8 cellular contexts compared by ENCODE assay signal in the genomic region with DNA sequence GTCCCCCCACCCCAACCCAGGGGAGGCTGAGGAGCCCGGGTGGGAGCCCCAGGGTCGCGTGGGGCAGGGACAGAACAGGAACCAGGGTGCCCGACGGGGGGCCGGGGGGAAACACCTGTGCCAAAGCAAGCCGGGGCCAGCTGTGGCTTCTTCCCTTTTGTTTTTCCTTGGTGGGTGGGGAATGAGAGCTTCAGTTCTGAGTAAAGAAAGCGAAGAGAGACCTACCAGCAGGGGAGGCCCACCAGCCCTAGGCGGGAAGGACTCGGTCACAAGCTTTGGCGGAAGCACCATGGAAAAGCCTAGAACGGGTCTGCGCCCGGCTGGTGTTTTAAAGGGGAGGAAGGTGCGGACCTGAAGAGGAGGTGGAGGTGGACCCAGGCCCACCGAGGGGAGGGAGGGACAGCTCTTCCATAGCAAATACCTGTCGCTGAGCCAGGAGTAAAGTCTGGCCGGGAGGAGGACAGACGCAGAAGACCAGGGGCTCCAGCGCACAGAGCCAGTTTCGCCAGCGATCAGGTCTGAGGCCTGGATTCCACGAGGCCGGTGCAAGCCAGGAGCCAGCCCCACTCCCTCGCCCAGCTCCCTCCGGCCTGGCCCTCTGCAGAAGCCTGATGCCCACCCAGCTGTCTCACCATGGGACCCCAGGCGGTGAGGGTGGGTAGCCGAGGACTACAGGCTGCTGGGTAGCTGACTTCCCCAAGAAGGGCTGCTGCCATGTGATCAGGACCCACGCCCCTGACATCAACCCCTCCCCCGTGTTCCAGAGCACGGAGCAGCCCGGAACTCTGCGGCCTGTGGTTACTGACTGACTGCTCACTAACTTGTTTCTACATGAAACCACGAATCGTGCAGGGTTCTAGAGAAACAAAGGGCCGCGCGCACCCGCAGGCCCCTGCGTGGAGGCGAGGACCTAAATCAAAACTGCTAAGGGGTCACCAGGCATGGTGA. TPM values are rescaled to one million over a fixed set of nuclear protein-coding genes. Genes with fewer than 3 reads are reported as not detected.
DNase-seq lines count a peak whose midpoint lies in the region; ATAC-seq and TF ChIP-seq lines count a peak whose summit lies in the region.

No MANE protein-coding gene starts in this region.

- no peaks in the 10 kb centered on the region for H3K27me3 ChIP-seq in osteoblast (ENCODE audit: insufficient read depth, low read length)
- no peaks in the 10 kb centered on the region for H3K27me3 ChIP-seq in tibial artery

- H3K36me3 Mint-ChIP-seq in activated T-cell treated with anti-CD3 and anti-CD28 coated beads, Interleukin-2, amount 50 U/mL, for 4 hours (ENCODE audit: insufficient read depth), result peaks cover 16% of the 10 kb centered on the region

- H3K27ac ChIP-seq in osteoblast (ENCODE audit: low read depth, low read length) (peak overlapping the region; percentile 44), tibial artery (peak overlapping the region; percentile 92 to 97)

- H3K27me3 Mint-ChIP-seq in activated T-cell treated with anti-CD3 and anti-CD28 coated beads, Interleukin-2, amount 50 U/mL, for 4 hours (ENCODE audit: low read depth), result no peaks in the 10 kb centered on the region

- peaks cover 37% of the 10 kb centered on the region for H4K20me1 ChIP-seq in osteoblast (ENCODE audit: insufficient read depth, low read length)

- H3K9me3 Mint-ChIP-seq in activated T-cell treated with anti-CD3 and anti-CD28 coated beads, Interleukin-2, amount 50 U/mL, for 4 hours, result no peaks in the 10 kb centered on the region

- peak; percentile 60 for ATAC-seq in HG02571 (IDR thresholded peaks at IDR 0.05; ENCODE audit: unreplicated experiment)
- peak; percentile 66 to 70 for ATAC-seq in activated T-cell treated with anti-CD3 and anti-CD28 coated beads, Interleukin-2, amount 50 U/mL, for 4 hours

- DNase-seq in NOMO-1 treated with DMSO at 0.1 percent for 48 hours (lab: John Stamatoyannopoulos, UW; ENCODE audit: unreplicated experiment) (peak; percentile 94), fibroblast of the aortic adventitia (ENCODE audit: low read depth) (peak; percentile 57), osteoblast (ENCODE audit: insufficient read length, low spot score, missing footprints) (peak; percentile 87), tibial artery (peak; percentile 83 to 84), LoVo (ENCODE audit: low spot score) (no peak)
- DNase-seq in activated T-cell treated with anti-CD3 and anti-CD28 coated beads, Interleukin-2, amount 50 U/mL, for 4 hours, result peak; percentile 73

- no peak overlapping the region for H2AFZ ChIP-seq in osteoblast (ENCODE audit: low read length)

- peak overlapping the region; percentile 89 for H3K4me3 Mint-ChIP-seq in activated T-cell treated with anti-CD3 and anti-CD28 coated beads, Interleukin-2, amount 50 U/mL, for 4 hours

- peak overlapping the region; percentile 45 for H3K4me3 ChIP-seq in fibroblast of the aortic adventitia (ENCODE audit: low read depth, low read length)
- H3K4me3 ChIP-seq in osteoblast (ENCODE audit: insufficient read depth, low read length), result peak overlapping the region; percentile 89
- H3K4me3 ChIP-seq in tibial artery, result peak overlapping the region; percentile 86 to 98

- H3K4me1 Mint-ChIP-seq in activated T-cell treated with anti-CD3 and anti-CD28 coated beads, Interleukin-2, amount 50 U/mL, for 4 hours (ENCODE audit: low read depth), result peaks cover 85% of the 10 kb centered on the region

- TF ChIP-seq CTCF in GM12873 (IDR thresholded peaks at IDR 0.05; ENCODE audit: insufficient read depth, low read depth, low read length, missing control alignments) (peak; percentile 17), fibroblast of the aortic adventitia (IDR thresholded peaks at IDR 0.05; ENCODE audit: insufficient read depth, low read length) (peak; percentile 41), osteoblast (IDR thresholded peaks at IDR 0.05; ENCODE audit: extremely low read depth, low read depth, low read length) (no peak), tibial artery (IDR thresholded peaks at IDR 0.05) (no peak)

- peaks cover 76% of the 10 kb centered on the region for H3K79me2 ChIP-seq in osteoblast (ENCODE audit: insufficient read depth, low read length)

- intact Hi-C loops in tibial artery (cut with DNase I; ENCODE audit: low total_unique reads), result loop anchor here (10.0 kb wide), 2 partner anchors 381 to 1249 kb away; partner anchors contain the start of gene RUFY1

- H3K9me3 ChIP-seq in osteoblast (ENCODE audit: low read depth, low read length), result no peaks in the 10 kb centered on the region
- H3K9me3 ChIP-seq in tibial artery, result no peaks in the 10 kb centered on the region

- H3K4me1 ChIP-seq in osteoblast (ENCODE audit: insufficient read depth, low read length) (peaks cover 48% of the 10 kb centered on the region), tibial artery (peaks cover 0 to 90% (median 76%) of the 10 kb centered on the region in 4 donors)

- peak overlapping the region; percentile 99 for H3K4me2 ChIP-seq in osteoblast (ENCODE audit: insufficient read depth, low read length)

- peaks cover 3% of the 10 kb centered on the region for H3K36me3 ChIP-seq in osteoblast (ENCODE audit: insufficient read depth, low read length)
- peaks cover 0 to 11% (median 0%) of the 10 kb centered on the region in 3 donors for H3K36me3 ChIP-seq in tibial artery

RNA-seq across cellular contexts. Expression of gene MGAT1, which starts 0.8 kb away (rescaled TPM):
- 10 to 100 TPM; 76.8 to 89.3 (median 85.0) TPM for total RNA-seq in activated T-cell treated with anti-CD3 and anti-CD28 coated beads, Interleukin-2, amount 50 U/mL, for 4 hours
- total RNA-seq in fibroblast of the aortic adventitia (ENCODE audit: low replicate concordance), result 79.4 and 81.1 TPM in 2 replicates
- 104 and 113 TPM in 2 replicates for total RNA-seq in osteoblast

RNA-seq across cellular contexts. Expression of gene ZFP62, which starts 57.6 kb away (rescaled TPM):
- total RNA-seq in activated T-cell treated with anti-CD3 and anti-CD28 coated beads, Interleukin-2, amount 50 U/mL, for 4 hours, result 10 to 100 TPM; 20.6 to 23.0 (median 22.4) TPM
- total RNA-seq in fibroblast of the aortic adventitia (ENCODE audit: low replicate concordance), result 14.7 and 19.4 TPM in 2 replicates
- total RNA-seq in osteoblast, result 12.4 and 18.1 TPM in 2 replicates

Comparison
In these comparisons a context has a peak if more than half of its experiments do, and no peak if none do; other contexts are left out.
1. CTCF ChIP-seq: peak in GM12873 (single experiment) and fibroblast of the aortic adventitia (single experiment); none in osteoblast (single experiment) and tibial artery (0 of 2).
2. Peak in every context shown above with its lines, with median percentiles within 50 percentile points of each other: H3K4me3 ChIP-seq.